Comparison of ENCODE assay signal across 1 cellular context in genomic region chr6:154510144-154510905, GRCh38.
TF ChIP-seq lines count a peak whose summit lies in the region.

CNKSR3 (minus strand) TSS chr6:154510685; CDS start chr6:154510114, 571 bp downstream.

TF ChIP-seq in HepG2, 621 proteins besides CTCF, POLR2A, EP300 and RAD21 (continued from another document and continues in another):
- TF ChIP-seq FOXA3 (CRISPR knock-in tag; IDR thresholded peaks at IDR 0.05) (peak; percentile 69), RXRB (CRISPR knock-in tag; IDR thresholded peaks at IDR 0.05; ENCODE audit: borderline replicate concordance) (peak; percentile 57; the same call in 1 of the 2 replicates), NFYB (CRISPR knock-in tag; IDR thresholded peaks at IDR 0.05) (peak; percentile 46; the same call in 1 of the 2 replicates), NFIB (CRISPR knock-in tag; IDR thresholded peaks at IDR 0.05; ENCODE audit: borderline replicate concordance) (no peak), AHR (CRISPR knock-in tag; IDR thresholded peaks at IDR 0.05) (0 out of 2 replicates have a peak, but pooled peaks have one; percentile 74), MIER2 (CRISPR knock-in tag; IDR thresholded peaks at IDR 0.05) (peak; percentile 52; the same call in 1 of the 2 replicates), JUNB (CRISPR knock-in tag; IDR thresholded peaks at IDR 0.05; ENCODE audit: borderline replicate concordance) (no peak), JUN (CRISPR knock-in tag; IDR thresholded peaks at IDR 0.05) (no peak; the same call in 1 of the 2 replicates), GTF2F1 (IDR thresholded peaks at IDR 0.05; ENCODE audit: low read length) (no peak), STAT6 (CRISPR knock-in tag; IDR thresholded peaks at IDR 0.05; ENCODE audit: borderline replicate concordance) (peak; percentile 81; the same call in 1 of the 2 replicates), TRIM24 (CRISPR knock-in tag; IDR thresholded peaks at IDR 0.05) (no peak), ZNF597 (CRISPR knock-in tag; IDR thresholded peaks at IDR 0.05) (no peak), ZNF296 (CRISPR knock-in tag; conservative IDR thresholded peaks at IDR 0.05) (no peak), KLF6 (CRISPR knock-in tag; IDR thresholded peaks at IDR 0.05) (peak; percentile 98), ZNF207 (IDR thresholded peaks at IDR 0.05; ENCODE audit: borderline replicate concordance) (no peak), CHD2 (IDR thresholded peaks at IDR 0.05; ENCODE audit: low read depth, low read length) (0 out of 2 replicates have a peak, but pooled peaks have one; percentile 4), BCL6 (CRISPR knock-in tag; IDR thresholded peaks at IDR 0.05) (peak; percentile 84), MATR3 (CRISPR knock-in tag; IDR thresholded peaks at IDR 0.05) (no peak), TEAD2 (CRISPR knock-in tag; IDR thresholded peaks at IDR 0.05) (no peak), ZNF7 (CRISPR knock-in tag; IDR thresholded peaks at IDR 0.05) (no peak), TAF1 (CRISPR knock-in tag; IDR thresholded peaks at IDR 0.05) (peak; percentile 97), NPAS2 (CRISPR knock-in tag; IDR thresholded peaks at IDR 0.05; ENCODE audit: borderline replicate concordance) (no peak), ZNF496 (CRISPR knock-in tag; IDR thresholded peaks at IDR 0.05; ENCODE audit: insufficient replicate concordance) (no peak), ZNF333 (CRISPR knock-in tag; IDR thresholded peaks at IDR 0.05; ENCODE audit: borderline replicate concordance) (peak; percentile 61; the same call in 1 of the 2 replicates), ZNF619 (CRISPR knock-in tag; IDR thresholded peaks at IDR 0.05) (peak; percentile 90; the same call in 1 of the 2 replicates), ZSCAN5A (CRISPR knock-in tag; IDR thresholded peaks at IDR 0.05; ENCODE audit: borderline replicate concordance) (0 out of 2 replicates have a peak, but pooled peaks have one; percentile 35), ATM (IDR thresholded peaks at IDR 0.05; ENCODE audit: borderline replicate concordance) (no peak), ZNF777 (CRISPR knock-in tag; IDR thresholded peaks at IDR 0.05) (peak; percentile 48), MTA3 (CRISPR knock-in tag; IDR thresholded peaks at IDR 0.05) (no peak), CCDC6 (CRISPR knock-in tag; IDR thresholded peaks at IDR 0.05) (peak; percentile 97), SP4 (CRISPR knock-in tag; IDR thresholded peaks at IDR 0.05) (peak; percentile 72), TEAD3 (CRISPR knock-in tag; optimal IDR thresholded peaks at IDR 0.05; ENCODE audit: borderline replicate concordance) (peak; percentile 53), AGO2 (optimal IDR thresholded peaks at IDR 0.05; ENCODE audit: low read depth, low read length) (peak; percentile 65), ZBTB1 (CRISPR knock-in tag; IDR thresholded peaks at IDR 0.05; ENCODE audit: borderline replicate concordance) (no peak), GLI4 (CRISPR knock-in tag; IDR thresholded peaks at IDR 0.05; ENCODE audit: borderline replicate concordance) (peak; percentile 89), ZKSCAN5 (CRISPR knock-in tag; IDR thresholded peaks at IDR 0.05) (no peak; the same call in 1 of the 2 replicates), ZNF24 (IDR thresholded peaks at IDR 0.05) (no peak), HNRNPL (IDR thresholded peaks at IDR 0.05; ENCODE audit: low read depth, low read length) (no peak), ZFP1 (CRISPR knock-in tag; IDR thresholded peaks at IDR 0.05) (peak; percentile 39; the same call in 1 of the 2 replicates), RFXAP (CRISPR knock-in tag; IDR thresholded peaks at IDR 0.05; ENCODE audit: borderline replicate concordance) (no peak; the same call in 1 of the 2 replicates), MAF1 (CRISPR knock-in tag; IDR thresholded peaks at IDR 0.05; ENCODE audit: borderline replicate concordance) (no peak), SMYD3 (CRISPR knock-in tag; IDR thresholded peaks at IDR 0.05) (0 out of 2 replicates have a peak, but pooled peaks have one; percentile 15), ZNF44 (CRISPR knock-in tag; IDR thresholded peaks at IDR 0.05) (no peak), ZNF552 (CRISPR knock-in tag; IDR thresholded peaks at IDR 0.05; ENCODE audit: borderline replicate concordance) (no peak), ZNF558 (CRISPR knock-in tag; IDR thresholded peaks at IDR 0.05; ENCODE audit: borderline replicate concordance) (peak; percentile 53; the same call in 1 of the 2 replicates), HOXD1 (CRISPR knock-in tag; IDR thresholded peaks at IDR 0.05) (0 out of 2 replicates have a peak, but pooled peaks have one; percentile 38), POGK (CRISPR knock-in tag; conservative IDR thresholded peaks at IDR 0.05) (peak; percentile 98), BHLHE40 (IDR thresholded peaks at IDR 0.05; ENCODE audit: low read length) (peak; percentile 71)
- TF ChIP-seq, protein P1, sequence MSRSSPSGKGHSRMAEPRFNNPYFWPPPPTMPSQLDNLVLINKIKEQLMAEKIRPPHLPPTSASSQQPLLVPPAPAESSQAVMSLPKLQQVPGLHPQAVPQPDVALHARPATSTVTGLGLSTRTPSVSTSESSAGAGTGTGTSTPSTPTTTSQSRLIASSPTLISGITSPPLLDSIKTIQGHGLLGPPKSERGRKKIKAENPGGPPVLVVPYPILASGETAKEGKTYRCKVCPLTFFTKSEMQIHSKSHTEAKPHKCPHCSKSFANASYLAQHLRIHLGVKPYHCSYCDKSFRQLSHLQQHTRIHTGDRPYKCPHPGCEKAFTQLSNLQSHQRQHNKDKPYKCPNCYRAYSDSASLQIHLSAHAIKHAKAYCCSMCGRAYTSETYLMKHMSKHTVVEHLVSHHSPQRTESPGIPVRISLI (CRISPR knock-in tag; IDR thresholded peaks at IDR 0.05; ENCODE audit: borderline replicate concordance): peak; percentile 72; the same call in 1 of the 2 replicates
- TF ChIP-seq, protein P2, sequence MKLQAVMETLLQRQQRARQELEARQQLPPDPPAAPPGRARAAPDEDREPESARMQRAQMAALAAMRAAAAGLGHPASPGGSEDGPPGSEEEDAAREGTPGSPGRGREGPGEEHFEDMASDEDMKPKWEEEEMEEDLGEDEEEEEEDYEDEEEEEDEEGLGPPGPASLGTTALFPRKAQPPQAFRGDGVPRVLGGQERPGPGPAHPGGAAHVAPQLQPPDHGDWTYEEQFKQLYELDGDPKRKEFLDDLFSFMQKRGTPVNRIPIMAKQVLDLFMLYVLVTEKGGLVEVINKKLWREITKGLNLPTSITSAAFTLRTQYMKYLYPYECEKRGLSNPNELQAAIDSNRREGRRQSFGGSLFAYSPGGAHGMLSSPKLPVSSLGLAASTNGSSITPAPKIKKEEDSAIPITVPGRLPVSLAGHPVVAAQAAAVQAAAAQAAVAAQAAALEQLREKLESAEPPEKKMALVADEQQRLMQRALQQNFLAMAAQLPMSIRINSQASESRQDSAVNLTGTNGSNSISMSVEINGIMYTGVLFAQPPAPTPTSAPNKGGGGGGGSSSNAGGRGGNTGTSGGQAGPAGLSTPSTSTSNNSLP (IDR thresholded peaks at IDR 0.05; ENCODE audit: low read depth, low read length): peak; percentile 47; the same call in 1 of the 2 replicates
- TF ChIP-seq, protein P3, sequence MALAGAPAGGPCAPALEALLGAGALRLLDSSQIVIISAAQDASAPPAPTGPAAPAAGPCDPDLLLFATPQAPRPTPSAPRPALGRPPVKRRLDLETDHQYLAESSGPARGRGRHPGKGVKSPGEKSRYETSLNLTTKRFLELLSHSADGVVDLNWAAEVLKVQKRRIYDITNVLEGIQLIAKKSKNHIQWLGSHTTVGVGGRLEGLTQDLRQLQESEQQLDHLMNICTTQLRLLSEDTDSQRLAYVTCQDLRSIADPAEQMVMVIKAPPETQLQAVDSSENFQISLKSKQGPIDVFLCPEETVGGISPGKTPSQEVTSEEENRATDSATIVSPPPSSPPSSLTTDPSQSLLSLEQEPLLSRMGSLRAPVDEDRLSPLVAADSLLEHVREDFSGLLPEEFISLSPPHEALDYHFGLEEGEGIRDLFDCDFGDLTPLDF (CRISPR knock-in tag; IDR thresholded peaks at IDR 0.05): peak; percentile 88; the same call in 1 of the 2 replicates
- TF ChIP-seq, protein P4, sequence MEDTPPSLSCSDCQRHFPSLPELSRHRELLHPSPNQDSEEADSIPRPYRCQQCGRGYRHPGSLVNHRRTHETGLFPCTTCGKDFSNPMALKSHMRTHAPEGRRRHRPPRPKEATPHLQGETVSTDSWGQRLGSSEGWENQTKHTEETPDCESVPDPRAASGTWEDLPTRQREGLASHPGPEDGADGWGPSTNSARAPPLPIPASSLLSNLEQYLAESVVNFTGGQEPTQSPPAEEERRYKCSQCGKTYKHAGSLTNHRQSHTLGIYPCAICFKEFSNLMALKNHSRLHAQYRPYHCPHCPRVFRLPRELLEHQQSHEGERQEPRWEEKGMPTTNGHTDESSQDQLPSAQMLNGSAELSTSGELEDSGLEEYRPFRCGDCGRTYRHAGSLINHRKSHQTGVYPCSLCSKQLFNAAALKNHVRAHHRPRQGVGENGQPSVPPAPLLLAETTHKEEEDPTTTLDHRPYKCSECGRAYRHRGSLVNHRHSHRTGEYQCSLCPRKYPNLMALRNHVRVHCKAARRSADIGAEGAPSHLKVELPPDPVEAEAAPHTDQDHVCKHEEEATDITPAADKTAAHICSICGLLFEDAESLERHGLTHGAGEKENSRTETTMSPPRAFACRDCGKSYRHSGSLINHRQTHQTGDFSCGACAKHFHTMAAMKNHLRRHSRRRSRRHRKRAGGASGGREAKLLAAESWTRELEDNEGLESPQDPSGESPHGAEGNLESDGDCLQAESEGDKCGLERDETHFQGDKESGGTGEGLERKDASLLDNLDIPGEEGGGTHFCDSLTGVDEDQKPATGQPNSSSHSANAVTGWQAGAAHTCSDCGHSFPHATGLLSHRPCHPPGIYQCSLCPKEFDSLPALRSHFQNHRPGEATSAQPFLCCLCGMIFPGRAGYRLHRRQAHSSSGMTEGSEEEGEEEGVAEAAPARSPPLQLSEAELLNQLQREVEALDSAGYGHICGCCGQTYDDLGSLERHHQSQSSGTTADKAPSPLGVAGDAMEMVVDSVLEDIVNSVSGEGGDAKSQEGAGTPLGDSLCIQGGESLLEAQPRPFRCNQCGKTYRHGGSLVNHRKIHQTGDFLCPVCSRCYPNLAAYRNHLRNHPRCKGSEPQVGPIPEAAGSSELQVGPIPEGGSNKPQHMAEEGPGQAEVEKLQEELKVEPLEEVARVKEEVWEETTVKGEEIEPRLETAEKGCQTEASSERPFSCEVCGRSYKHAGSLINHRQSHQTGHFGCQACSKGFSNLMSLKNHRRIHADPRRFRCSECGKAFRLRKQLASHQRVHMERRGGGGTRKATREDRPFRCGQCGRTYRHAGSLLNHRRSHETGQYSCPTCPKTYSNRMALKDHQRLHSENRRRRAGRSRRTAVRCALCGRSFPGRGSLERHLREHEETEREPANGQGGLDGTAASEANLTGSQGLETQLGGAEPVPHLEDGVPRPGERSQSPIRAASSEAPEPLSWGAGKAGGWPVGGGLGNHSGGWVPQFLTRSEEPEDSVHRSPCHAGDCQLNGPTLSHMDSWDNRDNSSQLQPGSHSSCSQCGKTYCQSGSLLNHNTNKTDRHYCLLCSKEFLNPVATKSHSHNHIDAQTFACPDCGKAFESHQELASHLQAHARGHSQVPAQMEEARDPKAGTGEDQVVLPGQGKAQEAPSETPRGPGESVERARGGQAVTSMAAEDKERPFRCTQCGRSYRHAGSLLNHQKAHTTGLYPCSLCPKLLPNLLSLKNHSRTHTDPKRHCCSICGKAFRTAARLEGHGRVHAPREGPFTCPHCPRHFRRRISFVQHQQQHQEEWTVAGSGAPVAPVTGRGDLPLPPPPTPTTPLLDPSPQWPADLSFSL (CRISPR knock-in tag; IDR thresholded peaks at IDR 0.05): peak; percentile 20; the same call in 1 of the 2 replicates
